22 cellular contexts compared by ENCODE assay signal in the genomic region with DNA sequence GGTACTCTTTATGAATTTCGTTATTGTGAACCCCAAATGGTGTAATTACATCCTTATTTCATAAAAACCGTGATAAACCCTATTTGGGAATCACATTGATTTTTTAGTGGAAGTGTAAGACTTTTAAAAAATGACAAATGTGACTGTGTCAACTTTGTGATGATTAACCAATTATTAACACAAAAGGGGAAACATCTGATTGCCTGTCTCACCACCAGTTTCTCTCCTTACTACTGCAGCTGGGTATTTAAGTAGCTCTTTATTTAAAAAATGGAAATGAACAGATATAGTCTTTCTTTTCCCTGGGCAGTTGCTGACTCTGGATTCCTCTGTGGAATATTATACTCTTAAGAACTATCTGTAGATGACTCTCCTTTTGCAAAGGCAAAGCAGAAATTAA.
"Had no signal": no experiment of that assay in that cellular context is flagged by ENCODE, and none has a peak within 500 bp of the region (broad histone marks: within the 10 kb centered on the region; RNA-seq: fewer than 3 reads in every experiment).

No MANE protein-coding gene starts in this region.

- H2AFZ ChIP-seq: hepatocyte, neural progenitor cell, parathyroid adenoma had no signal

- FAIRE-seq: kidney, small intestine had no signal

- H3K4me3 ChIP-seq: gastroesophageal sphincter, heart left ventricle, hepatocyte, lung, neural progenitor cell, right lobe of liver, thyroid gland, vagina had no signal

- H3K36me3 ChIP-seq: gastroesophageal sphincter, heart left ventricle, neural progenitor cell, right lobe of liver, thyroid gland, vagina had no signal

- H3K27me3 ChIP-seq: gastroesophageal sphincter, neural progenitor cell, thyroid gland, vagina had no signal

- H3K27ac ChIP-seq: epithelial cell of prostate, gastroesophageal sphincter, heart left ventricle, hepatocyte, neural progenitor cell, parathyroid adenoma, right lobe of liver, thyroid gland, vagina had no signal

- H3K4me2 ChIP-seq: hepatocyte, neural progenitor cell had no signal

- H3K9ac ChIP-seq: neural progenitor cell, parathyroid adenoma had no signal

- ATAC-seq: esophagus mucosa; gastroesophageal sphincter; heart left ventricle; left lobe of liver; natural killer cell treated with Interleukin-12 subunit alpha and Interleukin-12 subunit beta and Interleukin-15 and Interleukin-18, amount 100 ng/mL, for 72 hours; right lobe of liver; stimulated activated naive B cell treated with anti-CD40 and anti-IgM and Interleukin-4, amounts not matched to agents 10 μg/mL and 1 μg/mL and 100 μg/mL, for 72 hours had no signal

- H3K9me3 ChIP-seq: gastroesophageal sphincter, heart left ventricle, right lobe of liver, thyroid gland, vagina had no signal

- H3K79me2 ChIP-seq: hepatocyte, parathyroid adenoma had no signal

- DNase-seq: effector CD8-positive, alpha-beta T cell; endodermal cell; foreskin fibroblast; heart left ventricle; kidney; right lobe of liver; small intestine; stimulated activated CD4-positive, alpha-beta T cell treated with anti-CD3 and anti-CD28 coated beads, Interleukin-15, amount 100 ng/mL, for 24 hours; stimulated activated CD4-positive, alpha-beta T cell treated with anti-CD3 and anti-CD28 coated beads, Interleukin-2, amount 100 ng/mL, for 48 hours; stimulated activated naive B cell treated with anti-CD40 and anti-IgM and Interleukin-4, amounts not matched to agents 10 μg/mL and 1 μg/mL and 100 μg/mL, for 72 hours; thyroid gland; trophoblast cell had no signal
